In the genomic region with DNA sequence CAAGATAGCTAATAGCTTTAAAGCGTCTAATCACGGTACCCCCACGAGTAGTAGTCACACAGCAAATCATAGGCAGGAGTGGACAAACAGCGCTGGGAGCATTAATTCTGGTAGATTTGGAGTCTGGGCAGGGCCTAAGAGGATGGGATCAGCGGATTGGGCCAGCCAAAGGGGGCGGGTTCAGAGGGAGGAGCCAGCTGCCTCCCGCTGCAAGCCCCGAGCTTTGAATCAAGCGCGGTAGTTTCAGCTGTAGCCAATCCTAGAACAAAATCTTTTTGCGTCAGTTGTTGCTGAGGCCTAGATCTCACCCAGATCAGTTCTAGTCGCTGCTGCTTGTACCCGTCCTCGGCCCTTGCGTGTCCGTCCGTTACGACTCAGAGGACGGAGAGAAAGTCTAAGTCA, we compare ENCODE assay signal across 8 cellular contexts. TPM values are rescaled to one million over a fixed set of nuclear protein-coding genes. Genes with fewer than 3 reads are reported as not detected.
A peak's percentile ranks its signal among the peaks of the same experiment; 100 is the strongest.
DNase-seq lines count a peak whose midpoint lies in the region; ATAC-seq lines count a peak whose summit lies in the region.

No MANE protein-coding gene starts in this region.

- H3K9me3 Mint-ChIP-seq in activated CD8-positive, alpha-beta T cell treated with anti-CD3 and anti-CD28 coated beads, Interleukin-2, amount 10 ng/mL, durations not matched to agents 7 days and 5 days (ENCODE audit: insufficient read depth) = no peaks in the 10 kb centered on the region

- H3K4me3 ChIP-seq in effector memory CD4-positive, alpha-beta T cell (ENCODE audit: insufficient read depth, low read depth, low read length, poor library complexity, severe bottlenecking) = peak overlapping the region; percentile 97

- peak; percentile 77 for ATAC-seq in GM19455 (IDR thresholded peaks at IDR 0.05; ENCODE audit: unreplicated experiment)
- peak; percentile 75 for ATAC-seq in activated CD8-positive, alpha-beta T cell treated with anti-CD3 and anti-CD28 coated beads, Interleukin-2, amount 10 ng/mL, durations not matched to agents 7 days and 5 days

- H3K36me3 ChIP-seq in effector memory CD4-positive, alpha-beta T cell (ENCODE audit: control insufficient read depth, insufficient read depth, low read length) = no peaks in the 10 kb centered on the region

- CTCF ChIA-PET in activated CD8-positive, alpha-beta T cell treated with anti-CD3 and anti-CD28 coated beads, Interleukin-2, amount 10 ng/mL, durations not matched to agents 7 days and 5 days (lab: Charles Lee) = interaction anchor here (0.7 to 7.6 kb wide), 11 partner anchors 14 to 874 kb away, joined by 3 to 59 read pairs (median 4); a partner anchor contains a TSS

- POLR2A ChIA-PET in activated CD8-positive, alpha-beta T cell treated with anti-CD3 and anti-CD28 coated beads, Interleukin-2, amount 10 ng/mL, durations not matched to agents 7 days and 5 days (lab: Charles Lee) = interaction anchor here (0.8 to 4.1 kb wide), 13 partner anchors 12 to 861 kb away, joined by 3 to 39 read pairs (median 6); a partner anchor contains a TSS

- H3K36me3 Mint-ChIP-seq in activated CD8-positive, alpha-beta T cell treated with anti-CD3 and anti-CD28 coated beads, Interleukin-2, amount 10 ng/mL, durations not matched to agents 7 days and 5 days (ENCODE audit: low read depth) = peaks cover 19% of the 10 kb centered on the region

- no peaks in the 10 kb centered on the region for H3K9me3 ChIP-seq in effector memory CD4-positive, alpha-beta T cell (ENCODE audit: control insufficient read depth, low read length)

- H3K27me3 ChIP-seq in effector memory CD4-positive, alpha-beta T cell (replicated peaks; ENCODE audit: control insufficient read depth, insufficient read depth, low read length, poor library complexity, severe bottlenecking) = no peaks in the 10 kb centered on the region

- H3K4me1 Mint-ChIP-seq in activated CD8-positive, alpha-beta T cell treated with anti-CD3 and anti-CD28 coated beads, Interleukin-2, amount 10 ng/mL, durations not matched to agents 7 days and 5 days (ENCODE audit: low read depth) = peaks cover 26% of the 10 kb centered on the region

- peak overlapping the region; percentile 92 for H3K27ac ChIP-seq in effector memory CD4-positive, alpha-beta T cell (ENCODE audit: insufficient read depth, low read length, poor library complexity, severe bottlenecking)

- DNase-seq in CD1c-positive myeloid dendritic cell (ENCODE audit: extremely low spot score) = peak; percentile 98
- DNase-seq in HK-2 (ENCODE audit: unreplicated experiment) = peak; percentile 93
- peak; percentile 99 for DNase-seq in NCI-H82 treated with DMSO at 0.1 percent for 48 hours (lab: John Stamatoyannopoulos, UW; ENCODE audit: unreplicated experiment)
- DNase-seq in activated CD8-positive, alpha-beta T cell treated with anti-CD3 and anti-CD28 coated beads, Interleukin-2, amount 10 ng/mL, durations not matched to agents 7 days and 5 days = peak; percentile 97
- peak; percentile 87 to 92 (median 88) for DNase-seq in effector memory CD4-positive, alpha-beta T cell
- DNase-seq in lung microvascular endothelial cell (ENCODE audit: low read depth in 2 of 2) = peak; percentile 98
- peak; percentile 88 to 93 (median 91) for DNase-seq in stimulated activated CD4-positive, alpha-beta T cell treated with anti-CD3 and anti-CD28 coated beads, TNF-alpha, amount 100 ng/mL, for 48 hours (ENCODE audit: low read depth in 3 of 3)

- peaks cover 9% of the 10 kb centered on the region for H3K4me1 ChIP-seq in effector memory CD4-positive, alpha-beta T cell (ENCODE audit: control insufficient read depth, insufficient read depth, low read length, poor library complexity, severe bottlenecking)

- peak overlapping the region; percentile 99 for H3K4me3 Mint-ChIP-seq in activated CD8-positive, alpha-beta T cell treated with anti-CD3 and anti-CD28 coated beads, Interleukin-2, amount 10 ng/mL, durations not matched to agents 7 days and 5 days

- no peaks in the 10 kb centered on the region for H3K27me3 Mint-ChIP-seq in activated CD8-positive, alpha-beta T cell treated with anti-CD3 and anti-CD28 coated beads, Interleukin-2, amount 10 ng/mL, durations not matched to agents 7 days and 5 days (ENCODE audit: low read depth)

- peak overlapping the region; percentile 100 for H3K27ac Mint-ChIP-seq in activated CD8-positive, alpha-beta T cell treated with anti-CD3 and anti-CD28 coated beads, Interleukin-2, amount 10 ng/mL, durations not matched to agents 7 days and 5 days

RNA-seq across cellular contexts. Expression of a gene that starts 0.6 kb away (rescaled TPM):
- 100 to 1,000 TPM; 230 to 233 TPM for total RNA-seq in activated CD8-positive, alpha-beta T cell treated with anti-CD3 and anti-CD28 coated beads, Interleukin-2, amount 10 ng/mL, durations not matched to agents 7 days and 5 days
- 55.6 and 67.8 TPM in 2 replicates for total RNA-seq in lung microvascular endothelial cell

RNA-seq across cellular contexts. Expression of a gene that starts 32.6 kb away (rescaled TPM):
- 100 to 1,000 TPM; 150 to 152 TPM for total RNA-seq in activated CD8-positive, alpha-beta T cell treated with anti-CD3 and anti-CD28 coated beads, Interleukin-2, amount 10 ng/mL, durations not matched to agents 7 days and 5 days
- total RNA-seq in lung microvascular endothelial cell = 189 and 290 TPM in 2 replicates

RNA-seq across cellular contexts. Expression of a gene that starts 40.6 kb away (rescaled TPM):
- total RNA-seq in activated CD8-positive, alpha-beta T cell treated with anti-CD3 and anti-CD28 coated beads, Interleukin-2, amount 10 ng/mL, durations not matched to agents 7 days and 5 days = 1 to 10 TPM; 2.5 to 2.6 TPM
- total RNA-seq in lung microvascular endothelial cell = 0.22 and 0.60 TPM in 2 replicates

Comparison
In these comparisons a context has a peak if more than half of its experiments do, and no peak if none do; other contexts are left out.
1. Peak in every context shown above with its lines: DNase-seq, ATAC-seq, H3K4me3 ChIP-seq and H3K27ac ChIP-seq.